ENCODE assay signal across 19 cellular contexts in genomic region chr16:57722651-57723050, GRCh38. TPM values are rescaled to one million over a fixed set of nuclear protein-coding genes. Genes with fewer than 3 reads are reported as not detected.
A peak's percentile ranks its signal among the peaks of the same experiment; 100 is the strongest.
DNase-seq lines count a peak whose midpoint lies in the region; ATAC-seq, FAIRE-seq and TF ChIP-seq lines count a peak whose summit lies in the region.
"Had no signal": no experiment of that assay in that cellular context is flagged by ENCODE, and none has a peak within 500 bp of the region (broad histone marks: within the 10 kb centered on the region; RNA-seq: fewer than 3 reads in every experiment).

No MANE protein-coding gene starts in this region.

- no peak overlapping the region for H3K18ac ChIP-seq in H1 (ENCODE audit: extremely low read depth, low read length)
- peak overlapping the region; percentile 4 for H3K18ac ChIP-seq in neuronal stem cell (ENCODE audit: low read length)

- H2BK15ac ChIP-seq in H1 (ENCODE audit: low read length) (no peak overlapping the region), neuronal stem cell (ENCODE audit: low read length) (peak overlapping the region; percentile 63)

- 82% methylated on average over 11 of the region's 11 CpGs; no CpG with 5 or more reads in 1 of the 2 experiments for WGBS in H1 (ENCODE audit: extremely low coverage in 1 of 2, insufficient coverage in 1 of 2, insufficient read length in 1 of 2, insufficient replicate concordance in 2 of 2, low coverage in 1 of 2, low lambda C conversion rate in 2 of 2, missing lambda C conversion rate in 1 of 2), 2 experiments
- no CpG with 5 or more reads among the region's 11 CpGs for WGBS in neuronal stem cell (ENCODE audit: extremely low coverage in 2 of 2, insufficient read length in 2 of 2, insufficient replicate concordance in 1 of 2), 2 donors

- H2BK12ac ChIP-seq in H1 (ENCODE audit: low read depth, low read length) (no peak overlapping the region), neuronal stem cell (ENCODE audit: low read length) (peak overlapping the region; percentile 25)

- no peak overlapping the region for H3K23ac ChIP-seq in H1 (ENCODE audit: insufficient read length)
- H3K23ac ChIP-seq in neuronal stem cell (ENCODE audit: low read depth, low read length, poor library complexity), result no peak overlapping the region

- H3K79me2 ChIP-seq in H1 (ENCODE audit: control insufficient read depth in 1 of 2, insufficient read depth in 2 of 2, low read length in 2 of 2) (no peaks in the 10 kb centered on the region), osteoblast (ENCODE audit: insufficient read depth, low read length) (no peaks in the 10 kb centered on the region)

- H3K4me3 ChIP-seq in BLaER1 treated with 17β-estradiol and CSF1 and Interleukin-3, amounts not matched to agents 10 nM and 100 nM, result no peak overlapping the region
- no peak overlapping the region for H3K4me3 ChIP-seq in H1 (ENCODE audit: extremely low read depth in 1 of 4, insufficient read depth in 2 of 4, low read depth in 3 of 4, low read length in 4 of 4)
- H3K4me3 ChIP-seq in neuronal stem cell (ENCODE audit: low read length in 2 of 2), result no peak overlapping the region
- no peak overlapping the region for H3K4me3 ChIP-seq in osteoblast (ENCODE audit: insufficient read depth, low read length)
- H3K4me3 ChIP-seq: BLaER1, GM12878 had no signal

- POLR2A ChIA-PET in H1 (lab: Charles Lee; ENCODE audit: partially characterized antibody), result interaction anchor here (1.3 kb wide), 1 partner anchor 13 kb away, joined by 7 read pairs; the partner anchor contains the start of gene KATNB1

- H3K4me3 Mint-ChIP-seq in stimulated activated effector memory CD8-positive, alpha-beta T cell treated with anti-CD3 and anti-CD28 coated beads, Interleukin-12 subunit alpha, Interleukin-12 subunit beta, amount 100 ng/mL, for 72 hours, result no peak overlapping the region
- H3K4me3 Mint-ChIP-seq: CD8-positive, alpha-beta T cell had no signal

- no peak for ATAC-seq in stimulated activated effector memory CD8-positive, alpha-beta T cell treated with anti-CD3 and anti-CD28 coated beads, Interleukin-12 subunit alpha, Interleukin-12 subunit beta, amount 100 ng/mL, for 72 hours
- no peak for ATAC-seq in HG03095 (IDR thresholded peaks at IDR 0.05; ENCODE audit: unreplicated experiment)
- ATAC-seq: CD8-positive, alpha-beta T cell had no signal

- no peaks in the 10 kb centered on the region for H3K36me3 ChIP-seq in BLaER1 treated with 17β-estradiol and CSF1 and Interleukin-3, amounts not matched to agents 10 nM and 100 nM
- H3K36me3 ChIP-seq in H1 (ENCODE audit: control insufficient read depth in 2 of 4, insufficient read depth in 4 of 4, low read length in 3 of 4), result no peaks in the 10 kb centered on the region
- no peaks in the 10 kb centered on the region for H3K36me3 ChIP-seq in neuronal stem cell (replicated peaks in 1 of 2; ENCODE audit: control insufficient read depth in 2 of 2, insufficient read depth in 2 of 2, low read length in 2 of 2)
- H3K36me3 ChIP-seq in osteoblast (ENCODE audit: insufficient read depth, low read length), result no peaks in the 10 kb centered on the region
- H3K36me3 ChIP-seq: BLaER1 had no signal

- no peaks in the 10 kb centered on the region for H3K79me1 ChIP-seq in H1 (ENCODE audit: low read depth, low read length)
- H3K79me1 ChIP-seq in neuronal stem cell (ENCODE audit: low read depth, low read length), result no peaks in the 10 kb centered on the region

- TF ChIP-seq EP300 in H1 (IDR thresholded peaks at IDR 0.05; ENCODE audit: borderline replicate concordance in 1 of 2, low read depth in 2 of 2, low read length in 2 of 2), result no peak

- CTCF ChIA-PET in H1 (lab: Charles Lee; ENCODE audit: partially characterized antibody), result interaction anchor here (0.6 to 6.6 kb wide), 50 partner anchors 9 to 765 kb away, joined by 3 to 48 read pairs (median 4); partner anchors contain the start of gene ADGRG3

- 0 out of 22 replicates have a peak overlapping the region, but pooled peaks of 2 of the 11 experiments have one; percentile 3 to 16 for H3K9ac ChIP-seq in BLaER1 treated with 17β-estradiol and CSF1 and Interleukin-3, amounts not matched to agents 10 nM and 100 nM
- no peak overlapping the region for H3K9ac ChIP-seq in H1 (replicated peaks in 1 of 4; ENCODE audit: extremely low read depth in 1 of 4, low read depth in 3 of 4, low read length in 3 of 4)
- H3K9ac ChIP-seq in neuronal stem cell (ENCODE audit: low read depth, low read length, poor library complexity), result no peak overlapping the region

- H2BK5ac ChIP-seq in H1 (ENCODE audit: low read depth, low read length) (no peak overlapping the region), neuronal stem cell (ENCODE audit: low read length) (no peak overlapping the region)

- no peak overlapping the region for H2BK20ac ChIP-seq in H1 (ENCODE audit: low read length)

- no peak overlapping the region for H3K14ac ChIP-seq in H1 (ENCODE audit: insufficient read length)
- H3K14ac ChIP-seq in neuronal stem cell (ENCODE audit: low read length), result no peak overlapping the region

- H4K8ac ChIP-seq in H1 (ENCODE audit: extremely low read depth, insufficient read depth, low read length) (peak overlapping the region; percentile 35), neuronal stem cell (ENCODE audit: low read depth, low read length) (no peak overlapping the region)

- DNase-seq in H1 (ENCODE audit: low read depth in 1 of 2, low spot score in 2 of 2), result no peak
- DNase-seq in neuronal stem cell (ENCODE audit: low spot score), result no peak
- DNase-seq in stimulated activated effector memory CD8-positive, alpha-beta T cell treated with anti-CD3 and anti-CD28 coated beads, Interleukin-12 subunit alpha, Interleukin-12 subunit beta, amount 100 ng/mL, for 72 hours (ENCODE audit: low spot score in 2 of 2), result no peak
- DNase-seq in NK-92 treated with Interleukin-12 subunit alpha and Interleukin-12 subunit beta, amount 100 ng/mL, for 24 hours (lab: John Stamatoyannopoulos, UW), result no peak
- DNase-seq in osteoblast (ENCODE audit: insufficient read length, low spot score, missing footprints), result no peak
- DNase-seq: CD8-positive, alpha-beta T cell; DND-41; HCEC 1CT had no signal

- peak overlapping the region in 5 of 11 experiments; percentile 62 to 75 (median 63); a peak in 4 of 22 replicates for H3K4me2 ChIP-seq in BLaER1 treated with 17β-estradiol and CSF1 and Interleukin-3, amounts not matched to agents 10 nM and 100 nM
- H3K4me2 ChIP-seq in H1 (ENCODE audit: insufficient read depth in 1 of 2, low read depth in 2 of 2, low read length in 2 of 2) (no peak overlapping the region), neuronal stem cell (ENCODE audit: insufficient read depth, low read length, poor library complexity, severe bottlenecking) (no peak overlapping the region), osteoblast (ENCODE audit: insufficient read depth, low read length) (no peak overlapping the region)

- no peak overlapping the region for H4K5ac ChIP-seq in H1 (ENCODE audit: insufficient read length, low read depth, low read length)

- H3K56ac ChIP-seq in H1 (replicated peaks; ENCODE audit: insufficient read length, low read depth, low read length), result no peak overlapping the region

- H3K9me3 ChIP-seq in BLaER1 treated with 17β-estradiol and CSF1 and Interleukin-3, amounts not matched to agents 10 nM and 100 nM (replicated peaks in 1 of 11), result no peaks in the 10 kb centered on the region
- H3K9me3 ChIP-seq in H1 (ENCODE audit: insufficient read depth in 2 of 2, low read depth in 1 of 2, low read length in 1 of 2) (no peaks in the 10 kb centered on the region), neuronal stem cell (replicated peaks in 1 of 2; ENCODE audit: control insufficient read depth in 2 of 2, insufficient read depth in 1 of 2, low read depth in 1 of 2, low read length in 2 of 2) (peaks cover 0 to 2% of the 10 kb centered on the region in 2 donors), osteoblast (ENCODE audit: low read depth, low read length) (no peaks in the 10 kb centered on the region)
- H3K9me3 ChIP-seq: BLaER1 had no signal

- no peak overlapping the region for H2AFZ ChIP-seq in H1 (ENCODE audit: low read length)
- H2AFZ ChIP-seq in neuronal stem cell (ENCODE audit: low read length), result peak overlapping the region; percentile 38
- H2AFZ ChIP-seq in osteoblast (ENCODE audit: low read length), result no peak overlapping the region

- no peak for FAIRE-seq in H1 (lab: Jason Lieb, UNC)
- FAIRE-seq: GM12878, GM19239 had no signal

- TF ChIP-seq CTCF in H1 (IDR thresholded peaks at IDR 0.05; ENCODE audit: control extremely low read depth in 1 of 3, insufficient read depth in 1 of 3, low read depth in 1 of 3, low read length in 3 of 3), result no peak
- no peak for TF ChIP-seq CTCF in osteoblast (IDR thresholded peaks at IDR 0.05; ENCODE audit: extremely low read depth, low read depth, low read length)

- peak overlapping the region in 8 of 11 experiments; percentile 30 to 62 (median 53); a peak in 8 of 22 replicates for H3K27ac ChIP-seq in BLaER1 treated with 17β-estradiol and CSF1 and Interleukin-3, amounts not matched to agents 10 nM and 100 nM
- H3K27ac ChIP-seq in H1 (ENCODE audit: low read depth, low read length) (no peak overlapping the region), neuronal stem cell (replicated peaks; ENCODE audit: low read length) (no peak overlapping the region), osteoblast (ENCODE audit: low read depth, low read length) (no peak overlapping the region)

- H2AK5ac ChIP-seq in H1 (ENCODE audit: low read depth, low read length) (no peak overlapping the region), neuronal stem cell (ENCODE audit: low read depth, low read length) (peak overlapping the region; percentile 32)

- H3K4me1 ChIP-seq in BLaER1 treated with 17β-estradiol and CSF1 and Interleukin-3, amounts not matched to agents 10 nM and 100 nM, result peaks cover 20 to 64% (median 34%) of the 10 kb centered on the region in 10 experiments
- H3K4me1 ChIP-seq in H1 (replicated peaks in 1 of 4; ENCODE audit: control insufficient read depth in 3 of 4, insufficient read depth in 4 of 4, low read length in 3 of 4), result no peaks in the 10 kb centered on the region
- peaks cover 0 to 3% of the 10 kb centered on the region in 2 donors for H3K4me1 ChIP-seq in neuronal stem cell (ENCODE audit: control insufficient read depth in 2 of 2, insufficient read depth in 1 of 2, low read depth in 1 of 2, low read length in 2 of 2)
- H3K4me1 ChIP-seq in osteoblast (ENCODE audit: insufficient read depth, low read length), result no peaks in the 10 kb centered on the region

- no peaks in the 10 kb centered on the region for H3K9me3 Mint-ChIP-seq in stimulated activated effector memory CD8-positive, alpha-beta T cell treated with anti-CD3 and anti-CD28 coated beads, Interleukin-12 subunit alpha, Interleukin-12 subunit beta, amount 100 ng/mL, for 72 hours
- H3K9me3 Mint-ChIP-seq: CD8-positive, alpha-beta T cell had no signal

- H4K20me1 ChIP-seq in BLaER1 treated with 17β-estradiol and CSF1 and Interleukin-3, amounts not matched to agents 10 nM and 100 nM, result no peaks in the 10 kb centered on the region
- H4K20me1 ChIP-seq in H1 (replicated peaks in 1 of 2; ENCODE audit: control insufficient read depth in 1 of 2, insufficient read depth in 2 of 2, low read length in 2 of 2), result no peaks in the 10 kb centered on the region
- H4K20me1 ChIP-seq in osteoblast (ENCODE audit: insufficient read depth, low read length), result no peaks in the 10 kb centered on the region
- H4K20me1 ChIP-seq: BLaER1 had no signal

- H3K4ac ChIP-seq in H1 (replicated peaks; ENCODE audit: insufficient read length, low read depth, low read length) (no peak overlapping the region), neuronal stem cell (ENCODE audit: low read length) (no peak overlapping the region)

- TF ChIP-seq RAD21 in H1 (IDR thresholded peaks at IDR 0.05 in 1 of 2, conservative IDR thresholded peaks at IDR 0.05 in 1 of 2; ENCODE audit: low read depth in 2 of 2, low read length in 2 of 2), result no peak

- H2BK120ac ChIP-seq in H1 (replicated peaks; ENCODE audit: low read depth, low read length), result no peak overlapping the region
- no peak overlapping the region for H2BK120ac ChIP-seq in neuronal stem cell (ENCODE audit: low read depth, low read length)

- no peak for TF ChIP-seq POLR2A in H1 (IDR thresholded peaks at IDR 0.05; ENCODE audit: control extremely low read depth in 1 of 2, low read depth in 2 of 2, low read length in 2 of 2)

- peaks cover 8% of the 10 kb centered on the region for H3K4me1 Mint-ChIP-seq in stimulated activated effector memory CD8-positive, alpha-beta T cell treated with anti-CD3 and anti-CD28 coated beads, Interleukin-12 subunit alpha, Interleukin-12 subunit beta, amount 100 ng/mL, for 72 hours

- H3K27me3 ChIP-seq in BLaER1 treated with 17β-estradiol and CSF1 and Interleukin-3, amounts not matched to agents 10 nM and 100 nM, result no peaks in the 10 kb centered on the region
- H3K27me3 ChIP-seq in H1 (replicated peaks in 1 of 4; ENCODE audit: control insufficient read depth in 3 of 4, extremely low read depth in 1 of 4, insufficient read depth in 3 of 4, low read length in 3 of 4), result no peaks in the 10 kb centered on the region; a peak in 1 of 7 replicates
- H3K27me3 ChIP-seq in neuronal stem cell (ENCODE audit: control insufficient read depth in 3 of 3, insufficient read depth in 3 of 3, low read depth in 1 of 3, low read length in 3 of 3), result no peaks in the 10 kb centered on the region
- no peaks in the 10 kb centered on the region for H3K27me3 ChIP-seq in osteoblast (ENCODE audit: insufficient read depth, low read length)
- H3K27me3 ChIP-seq: BLaER1 had no signal

- H3K36me3 Mint-ChIP-seq in stimulated activated effector memory CD8-positive, alpha-beta T cell treated with anti-CD3 and anti-CD28 coated beads, Interleukin-12 subunit alpha, Interleukin-12 subunit beta, amount 100 ng/mL, for 72 hours, result no peaks in the 10 kb centered on the region
- H3K36me3 Mint-ChIP-seq: CD8-positive, alpha-beta T cell had no signal

- no peaks in the 10 kb centered on the region for H3K23me2 ChIP-seq in H1 (ENCODE audit: low read depth, low read length)

- H3K27ac Mint-ChIP-seq in stimulated activated effector memory CD8-positive, alpha-beta T cell treated with anti-CD3 and anti-CD28 coated beads, Interleukin-12 subunit alpha, Interleukin-12 subunit beta, amount 100 ng/mL, for 72 hours, result peak overlapping the region; percentile 58
- H3K27ac Mint-ChIP-seq: CD8-positive, alpha-beta T cell had no signal

- H4K91ac ChIP-seq in H1 (replicated peaks; ENCODE audit: insufficient read length, low read length) (no peak overlapping the region), neuronal stem cell (ENCODE audit: low read depth, low read length, poor library complexity) (no peak overlapping the region)

RNA-seq across cellular contexts. Expression of gene KATNB1, which starts 12.9 kb away (rescaled TPM):
- total RNA-seq in H1 (2021; fragmentation: NEBNext Ultra II Directional; extraction: Animal tissue kit (Norgen Biotek cat#: 25700)), result 50.2 and 50.3 TPM in 2 replicates
- 60.4 and 88.4 TPM in 2 replicates for polyA plus RNA-seq in H1 (2011; rRNA removed)
- polyA plus RNA-seq in H1 (2011; cell fraction: cytosol; rRNA removed), result 55.3 TPM
- 166 TPM for polyA plus RNA-seq in H1 (2011; cell fraction: nucleus; rRNA removed)
- polyA plus RNA-seq in H1 (2012, experiment 1 of 2), result 25.0 to 47.4 TPM (median 43.4 TPM) in 4 replicates
- 48.3 TPM for polyA plus RNA-seq in H1 (2012, experiment 2 of 2)
- 31.0 TPM for polyA plus RNA-seq in H1 (2013, experiment 1 of 2)
- polyA plus RNA-seq in H1 (2013, experiment 2 of 2), result 28.8 TPM
- 31.8 and 43.0 TPM in 2 replicates for polyA minus RNA-seq in H1 (2011; rRNA and poly(A)+ RNA removed)
- polyA minus RNA-seq in H1 (2011; cell fraction: cytosol; rRNA and poly(A)+ RNA removed), result 29.9 TPM
- polyA minus RNA-seq in H1 (2011; cell fraction: nucleus; rRNA and poly(A)+ RNA removed), result 42.7 TPM
- polyA plus RNA-seq in neuronal stem cell (2013, experiment 1 of 2), result 31.8 TPM
- 30.8 TPM for polyA plus RNA-seq in neuronal stem cell (2013, experiment 2 of 2)
- 17.7 and 24.6 TPM in 2 replicates for total RNA-seq in osteoblast

RNA-seq across cellular contexts. Expression of gene DRC7, which starts 28.0 kb away (rescaled TPM):
- not detected in 2 replicates for total RNA-seq in H1 (2021; fragmentation: NEBNext Ultra II Directional; extraction: Animal tissue kit (Norgen Biotek cat#: 25700))
- polyA plus RNA-seq in H1 (2011; rRNA removed), result 0.13 and 0.14 TPM in 2 replicates
- 0.16 TPM for polyA plus RNA-seq in H1 (2011; cell fraction: cytosol; rRNA removed)
- polyA plus RNA-seq in H1 (2011; cell fraction: nucleus; rRNA removed), result 0.27 TPM
- polyA plus RNA-seq in H1 (2012, experiment 1 of 2), result 0.23 to 0.48 TPM (median 0.27 TPM) in 3 of 4 replicates, not detected in the other
- not detected for polyA plus RNA-seq in H1 (2012, experiment 2 of 2)
- polyA plus RNA-seq in H1 (2013, experiment 1 of 2), result 0.06 TPM
- polyA plus RNA-seq in H1 (2013, experiment 2 of 2), result 0.04 TPM
- 0.09 TPM in 1 of 2 replicates, not detected in the other for polyA minus RNA-seq in H1 (2011; rRNA and poly(A)+ RNA removed)
- polyA minus RNA-seq in H1 (2011; cell fraction: cytosol; rRNA and poly(A)+ RNA removed), result not detected
- polyA minus RNA-seq in H1 (2011; cell fraction: nucleus; rRNA and poly(A)+ RNA removed), result not detected
- polyA plus RNA-seq in neuronal stem cell (2013, experiment 1 of 2), result 0.28 TPM
- 0.21 TPM for polyA plus RNA-seq in neuronal stem cell (2013, experiment 2 of 2)
- total RNA-seq in osteoblast, result not detected in 2 replicates
- total RNA-seq: A673; Calu3; CD8-positive, alpha-beta T cell; G401; HT-29 had no signal
- polyA plus RNA-seq: AG04450 had no signal

RNA-seq across cellular contexts. Expression of gene ADGRG3, which starts 54.5 kb away (rescaled TPM):
- total RNA-seq in H1 (2021; fragmentation: NEBNext Ultra II Directional; extraction: Animal tissue kit (Norgen Biotek cat#: 25700)), result 0.15 and 0.28 TPM in 2 replicates
- polyA plus RNA-seq in H1 (2011; rRNA removed), result 0.94 and 0.98 TPM in 2 replicates
- 1.00 TPM for polyA plus RNA-seq in H1 (2011; cell fraction: cytosol; rRNA removed)
- polyA plus RNA-seq in H1 (2011; cell fraction: nucleus; rRNA removed), result 0.87 TPM
- polyA plus RNA-seq in H1 (2012, experiment 1 of 2), result 0.64 to 1.4 TPM (median 0.87 TPM) in 4 replicates
- polyA plus RNA-seq in H1 (2012, experiment 2 of 2), result 0.42 TPM
- polyA plus RNA-seq in H1 (2013, experiment 1 of 2), result 0.20 TPM
- 0.52 TPM for polyA plus RNA-seq in H1 (2013, experiment 2 of 2)
- 0.59 and 0.69 TPM in 2 replicates for polyA minus RNA-seq in H1 (2011; rRNA and poly(A)+ RNA removed)
- polyA minus RNA-seq in H1 (2011; cell fraction: cytosol; rRNA and poly(A)+ RNA removed), result not detected
- polyA minus RNA-seq in H1 (2011; cell fraction: nucleus; rRNA and poly(A)+ RNA removed), result 0.60 TPM
- 0.25 TPM for polyA plus RNA-seq in neuronal stem cell (2013, experiment 1 of 2)
- 0.33 TPM for polyA plus RNA-seq in neuronal stem cell (2013, experiment 2 of 2)
- not detected in 2 replicates for total RNA-seq in osteoblast
- total RNA-seq: A673, Calu3, G401, GM12878, H4, HT-29 had no signal
- polyA plus RNA-seq: AG04450 had no signal

Comparison
In these comparisons a context has a peak if more than half of its experiments do, and no peak if none do; other contexts are left out.
1. H3K27ac ChIP-seq: peak in BLaER1 treated with 17β-estradiol and CSF1 and Interleukin-3, amounts not matched to agents 10 nM and 100 nM (8 of 11); none in H1 (single experiment), neuronal stem cell (single experiment) and osteoblast (single experiment).